In genomic region chr1:160950657-160951056, GRCh38 we compare ENCODE assay signal across 11 cellular contexts. TPM values are rescaled to one million over a fixed set of nuclear protein-coding genes. Genes with fewer than 3 reads are reported as not detected.
A peak's percentile ranks its signal among the peaks of the same experiment; 100 is the strongest.
DNase-seq lines count a peak whose midpoint lies in the region; ATAC-seq and TF ChIP-seq lines count a peak whose summit lies in the region.
"Had no signal": no experiment of that assay in that cellular context is flagged by ENCODE, and none has a peak within 500 bp of the region (broad histone marks: within the 10 kb centered on the region; RNA-seq: fewer than 3 reads in every experiment).

No MANE protein-coding gene starts in this region.

- ATAC-seq in left cardiac atrium: peak; percentile 9 to 46

- H3K4me1 Mint-ChIP-seq in activated naive CD8-positive, alpha-beta T cell treated with anti-CD3 and anti-CD28 coated beads for 36 hours: peaks cover 8% of the 10 kb centered on the region

- H3K27me3 ChIP-seq in left ventricle myocardium inferior (ENCODE audit: low read depth): peaks cover 12% of the 10 kb centered on the region

- no peaks in the 10 kb centered on the region for H3K27me3 Mint-ChIP-seq in activated naive CD8-positive, alpha-beta T cell treated with anti-CD3 and anti-CD28 coated beads for 36 hours

- no peaks in the 10 kb centered on the region for H3K36me3 ChIP-seq in left ventricle myocardium inferior

- H3K27ac Mint-ChIP-seq in activated naive CD8-positive, alpha-beta T cell treated with anti-CD3 and anti-CD28 coated beads for 36 hours: no peak overlapping the region
- H3K27ac Mint-ChIP-seq: HFFc6 had no signal

- H3K4me3 Mint-ChIP-seq in activated naive CD8-positive, alpha-beta T cell treated with anti-CD3 and anti-CD28 coated beads for 36 hours: no peak overlapping the region
- H3K4me3 Mint-ChIP-seq: HFFc6 had no signal

- CTCF ChIA-PET in RWPE1 (lab: Yijun Ruan, JAX): interaction anchor here (0.7 kb wide), 1 partner anchor 63 kb away, joined by 3 read pairs; no protein-coding TSS in a partner anchor

- peaks cover 33% of the 10 kb centered on the region for H3K4me1 ChIP-seq in left ventricle myocardium inferior

- H3K27ac ChIP-seq in left ventricle myocardium inferior (replicated peaks): no peak overlapping the region
- peak overlapping the region; percentile 90 for H3K27ac ChIP-seq in RWPE1

- TF ChIP-seq CTCF in left ventricle myocardium inferior (IDR thresholded peaks at IDR 0.05; ENCODE audit: borderline replicate concordance) (no peak), RWPE1 (conservative IDR thresholded peaks at IDR 0.05; ENCODE audit: low read depth) (no peak)

- intact Hi-C loops in left cardiac atrium (cut with DNase I): loop anchor here (5.0 kb wide), 2 partner anchors 113 to 223 kb away; no protein-coding TSS in a partner anchor
- intact Hi-C loops in left ventricle myocardium inferior (cut with micrococcal nuclease): loop anchor here (10.0 kb wide), 2 partner anchors 116 to 226 kb away; no protein-coding TSS in a partner anchor

- DNase-seq in left cardiac atrium (no peak), left ventricle myocardium inferior (no peak), RWPE1 (ENCODE audit: low spot score) (no peak), mesenteric fat pad (ENCODE audit: low spot score) (peak; percentile 81), iPS-NIHi7 (ENCODE audit: extremely low spot score) (no peak), inferior parietal cortex (ENCODE audit: extremely low spot score) (no peak)
- no peak for DNase-seq in activated naive CD8-positive, alpha-beta T cell treated with anti-CD3 and anti-CD28 coated beads for 36 hours
- DNase-seq: NCI-H2107, SIG-M5 had no signal

- no peak overlapping the region for H3K4me3 ChIP-seq in left ventricle myocardium inferior

- POLR2A ChIA-PET in RWPE1 (lab: Yijun Ruan, JAX; ENCODE audit: low non-redundant PET): no interaction called here

- H3K9me3 Mint-ChIP-seq in activated naive CD8-positive, alpha-beta T cell treated with anti-CD3 and anti-CD28 coated beads for 36 hours: no peaks in the 10 kb centered on the region
- H3K9me3 Mint-ChIP-seq: HFFc6 had no signal

- no peaks in the 10 kb centered on the region for H3K9me3 ChIP-seq in left ventricle myocardium inferior (replicated peaks)

- no peaks in the 10 kb centered on the region for H3K36me3 Mint-ChIP-seq in activated naive CD8-positive, alpha-beta T cell treated with anti-CD3 and anti-CD28 coated beads for 36 hours

RNA-seq across cellular contexts. Expression of gene ITLN2, which starts 4.0 kb away (rescaled TPM):
- total RNA-seq in left cardiac atrium (under 1 TPM; 0.21 to 0.97 TPM), left ventricle myocardium inferior (0.19 TPM), mesenteric fat pad (not detected)
- total RNA-seq in activated naive CD8-positive, alpha-beta T cell treated with anti-CD3 and anti-CD28 coated beads for 36 hours: not detected
- total RNA-seq: A673, HFFc6 had no signal
